Comparison of ENCODE assay signal across 31 cellular contexts in the genomic region with DNA sequence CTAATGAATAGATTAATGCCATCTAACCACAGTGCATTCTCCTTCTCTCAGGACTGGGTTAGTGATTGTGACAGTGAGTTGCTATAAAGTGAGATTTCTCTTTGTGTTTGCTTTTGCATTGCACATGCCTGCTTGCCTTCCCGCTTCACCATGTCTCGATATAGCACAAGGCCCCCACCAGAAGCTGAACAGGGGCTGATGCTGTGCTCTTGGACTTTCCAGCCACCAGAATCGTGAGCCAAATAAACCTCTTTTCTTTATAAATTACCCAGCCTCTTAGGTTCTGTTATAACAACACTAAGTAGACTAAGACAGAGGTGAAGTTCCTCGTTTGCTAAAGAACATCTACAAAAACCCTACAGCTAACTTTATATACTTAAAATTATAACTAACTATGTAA.
"Had no signal": no experiment of that assay in that cellular context is flagged by ENCODE, and none has a peak within 500 bp of the region (broad histone marks: within the 10 kb centered on the region; RNA-seq: fewer than 3 reads in every experiment).

No MANE protein-coding gene starts in this region.

- H3K27ac ChIP-seq: ascending aorta, cardiac muscle cell, VCaP had no signal

- H3K36me3 ChIP-seq: ascending aorta, cardiac muscle cell had no signal

- ATAC-seq: activated CD4-positive, alpha-beta T cell treated with anti-CD3 and anti-CD28 coated beads for 36 hours; activated naive CD8-positive, alpha-beta T cell treated with anti-CD3 and anti-CD28 coated beads, Interleukin-2, amount 50 U/mL, for 24 hours; activated T-cell treated with anti-CD3 and anti-CD28 coated beads, Interleukin-2, amount 50 U/mL, for 4 hours; activated T-cell treated with anti-CD3 and anti-CD28 coated beads, Interleukin-2, amount 50 U/mL, for 72 hours; activated T-helper 17 cell treated with anti-CD3 and anti-CD28 coated beads, Interleukin-2, amount 50 U/mL, for 72 hours; T-cell had no signal

- DNase-seq: activated B cell treated with CpG ODN at 0.5 μM for 24 hours; activated CD4-positive, alpha-beta memory T cell treated with anti-CD3 and anti-CD28 coated beads, Interleukin-2, amount 10 ng/mL, durations not matched to agents 7 days and 5 days; activated CD4-positive, alpha-beta T cell treated with anti-CD3 and anti-CD28 coated beads for 36 hours; activated CD4-positive, alpha-beta T cell treated with anti-CD3 and anti-CD28 coated beads for 48 hours; activated CD4-positive, alpha-beta T cell treated with anti-CD3 and anti-CD28 coated beads, Interleukin-2, amount 10 ng/mL, durations not matched to agents 7 days and 5 days; activated CD4-positive, alpha-beta T cell treated with anti-CD3 and anti-CD28 coated beads, Interleukin-2, amount 50 U/mL, for 48 hours; activated CD4-positive, CD25-positive, alpha-beta regulatory T cell treated with anti-CD3 and anti-CD28 coated beads, Interleukin-2, amount 50 U/mL, for 72 hours; activated CD8-positive, alpha-beta memory T cell treated with anti-CD3 and anti-CD28 coated beads, Interleukin-2, amount 50 U/mL, for 4 hours; activated effector memory CD4-positive, alpha-beta T cell treated with anti-CD3 and anti-CD28 coated beads, Interleukin-2, amount 50 U/mL, for 16 hours; activated gamma-delta T cell treated with Interleukin-2 at 50 U/mL for 16 hours; activated naive CD4-positive, alpha-beta T cell; activated naive CD4-positive, alpha-beta T cell treated with anti-CD3 and anti-CD28 coated beads for 36 hours; activated naive CD8-positive, alpha-beta T cell treated with anti-CD3 and anti-CD28 coated beads, Interleukin-2, amount 10 ng/mL, durations not matched to agents 7 days and 5 days; activated naive CD8-positive, alpha-beta T cell treated with anti-CD3 and anti-CD28 coated beads, Interleukin-2, amount 50 U/mL, for 24 hours; activated T-cell treated with anti-CD3 and anti-CD28 coated beads for 4 hours; activated T-cell treated with anti-CD3 and anti-CD28 coated beads, Interleukin-2, amount 50 U/mL, for 1 hour; activated T-cell treated with anti-CD3 and anti-CD28 coated beads, Interleukin-2, amount 50 U/mL, for 4 hours; activated T-cell treated with anti-CD3 and anti-CD28 coated beads, Interleukin-2, amount 50 U/mL, for 72 hours; amygdala; anterior cingulate cortex; caudate nucleus; cerebellar nuclear complex; T-cell; T-helper 2 cell; T-helper 9 cell had no signal

- H3K4me1 ChIP-seq: ascending aorta had no signal

- H3K27me3 ChIP-seq: ascending aorta, cardiac muscle cell had no signal

- FAIRE-seq: bronchial epithelial cell, TTC549 had no signal

- H3K9me3 ChIP-seq: ascending aorta had no signal

- H3K4me3 ChIP-seq: ascending aorta, cardiac muscle cell had no signal
